ENCODE assay signal across 21 cellular contexts in the genomic region with DNA sequence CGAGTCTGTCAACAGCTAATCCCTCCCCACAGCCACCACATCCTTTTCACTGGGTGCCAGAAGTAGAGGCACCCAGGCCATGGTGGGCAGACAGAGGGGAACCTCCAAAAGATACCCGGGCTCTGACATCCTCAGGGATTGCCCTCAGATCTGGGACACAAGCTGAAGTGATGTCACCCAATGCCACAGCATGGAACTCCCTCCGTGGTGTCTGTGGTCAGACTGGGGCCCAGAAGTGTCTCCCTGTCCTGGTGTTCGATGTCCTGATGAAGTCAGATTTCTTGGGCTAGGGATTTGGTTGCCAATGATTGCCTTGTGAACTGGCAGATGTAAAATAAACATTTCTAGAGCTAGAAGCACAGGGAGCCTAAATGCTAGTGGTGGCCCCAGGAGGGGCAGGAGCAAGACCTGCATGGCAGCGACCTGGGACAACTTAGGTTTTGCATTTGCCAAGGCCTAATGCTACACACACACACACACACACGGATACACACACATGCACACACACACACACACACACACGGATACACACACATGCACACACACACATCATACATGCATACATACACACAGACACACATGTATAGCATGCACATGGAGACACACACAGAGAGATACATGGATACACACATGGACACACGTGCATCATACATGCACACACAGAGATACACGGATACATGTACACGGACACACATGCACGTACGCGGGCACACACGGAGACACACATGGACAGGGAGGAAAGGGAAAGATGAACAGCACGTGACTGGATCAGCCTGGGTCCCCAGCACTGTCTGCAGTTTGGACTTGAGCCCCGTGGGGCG.
DNase-seq lines count a peak whose midpoint lies in the region; ATAC-seq, FAIRE-seq and TF ChIP-seq lines count a peak whose summit lies in the region.
"Had no signal": no experiment of that assay in that cellular context is flagged by ENCODE, and none has a peak within 500 bp of the region (broad histone marks: within the 10 kb centered on the region; RNA-seq: fewer than 3 reads in every experiment).

No MANE protein-coding gene starts in this region.

- H3K56ac ChIP-seq in H9 (ENCODE audit: insufficient read length, low read depth, low read length): no peak overlapping the region

- H3K4me3 Mint-ChIP-seq in H9: no peak overlapping the region
- H3K4me3 Mint-ChIP-seq: CD4-positive, CD25-positive, alpha-beta regulatory T cell had no signal

- no peaks in the 10 kb centered on the region for H3K36me3 Mint-ChIP-seq in H9 (ENCODE audit: insufficient read depth in 1 of 3, low read depth in 3 of 3)
- H3K36me3 Mint-ChIP-seq: CD4-positive, CD25-positive, alpha-beta regulatory T cell had no signal

- H2AFZ ChIP-seq in H9 (ENCODE audit: low read length) (no peak overlapping the region), osteoblast (ENCODE audit: low read length) (peak overlapping the region; percentile 47)

- no peaks in the 10 kb centered on the region for H3K79me1 ChIP-seq in H9 (ENCODE audit: insufficient read depth, low read depth, low read length, poor library complexity, severe bottlenecking)

- no peak overlapping the region for H4K8ac ChIP-seq in H9 (replicated peaks; ENCODE audit: insufficient read length, low read depth, low read length)

- no peak for FAIRE-seq in RCC 7860 (lab: Jason Lieb, UNC)
- FAIRE-seq: GM12892, H54 had no signal

- H3K18ac ChIP-seq in H9 (ENCODE audit: insufficient read length, low read depth, low read length): peak overlapping the region; percentile 2

- no peak overlapping the region for H2BK5ac ChIP-seq in H9 (ENCODE audit: insufficient read length, low read length)

- no peak overlapping the region for H2BK12ac ChIP-seq in H9 (ENCODE audit: insufficient read length, low read depth, low read length)

- no peak overlapping the region for H4K5ac ChIP-seq in H9 (ENCODE audit: insufficient read length, low read depth, low read length)

- no peak for ATAC-seq in GM18867 (IDR thresholded peaks at IDR 0.05; ENCODE audit: unreplicated experiment)
- ATAC-seq: PC-3 had no signal

- H3K9me3 ChIP-seq in H9 (ENCODE audit: control insufficient read depth, low read depth, low read length): no peaks in the 10 kb centered on the region
- H3K9me3 ChIP-seq in osteoblast (ENCODE audit: low read depth, low read length): peaks cover 3% of the 10 kb centered on the region
- H3K9me3 ChIP-seq in WERI-Rb-1 (ENCODE audit: severe bottlenecking): peaks cover 2% of the 10 kb centered on the region

- H3K4me1 ChIP-seq in H9 (ENCODE audit: insufficient read depth, low read length) (peaks cover 1% of the 10 kb centered on the region; the same call in 1 of the 2 replicates), osteoblast (ENCODE audit: insufficient read depth, low read length) (peaks cover 4% of the 10 kb centered on the region)

- H3K27me3 Mint-ChIP-seq in H9 (ENCODE audit: low read depth): peaks cover 5% of the 10 kb centered on the region; the same call in 1 of the 2 replicates
- H3K27me3 Mint-ChIP-seq: CD4-positive, CD25-positive, alpha-beta regulatory T cell had no signal

- no peak overlapping the region for H2BK20ac ChIP-seq in H9 (ENCODE audit: low read depth, low read length, poor library complexity, severe bottlenecking)

- H3K9ac ChIP-seq in H9 (ENCODE audit: extremely low read depth, insufficient read length, low read length): no peak overlapping the region

- H3K79me2 ChIP-seq in H9 (ENCODE audit: insufficient read depth, low read length) (no peaks in the 10 kb centered on the region), osteoblast (ENCODE audit: insufficient read depth, low read length) (no peaks in the 10 kb centered on the region)

- H3K4me3 ChIP-seq in osteoblast (ENCODE audit: insufficient read depth, low read length) (no peak overlapping the region), WERI-Rb-1 (ENCODE audit: low read depth, low read length) (no peak overlapping the region)
- H3K4me3 ChIP-seq: MG63 had no signal

- H2AK5ac ChIP-seq in H9 (ENCODE audit: insufficient read length, low read length): no peak overlapping the region

- no peak overlapping the region for H4K91ac ChIP-seq in H9 (ENCODE audit: insufficient read length, low read depth, low read length)

- DNase-seq in H9 (no peak), RCC 7860 (ENCODE audit: low spot score) (peak; percentile 37), fibroblast of gingiva (ENCODE audit: low read depth) (peak; percentile 39), osteoblast (ENCODE audit: insufficient read length, low spot score, missing footprints) (peak; percentile 83), WERI-Rb-1 (no peak), NCI-H2081 treated with DMSO at 0.1 percent for 48 hours (lab: John Stamatoyannopoulos, UW) (no peak)
- DNase-seq in stimulated activated CD4-positive, alpha-beta T cell treated with anti-CD3 and anti-CD28 coated beads, Interleukin-4, amount 100 ng/mL, for 24 hours: no peak
- DNase-seq: ACHN; Calu3; CD4-positive, CD25-positive, alpha-beta regulatory T cell; DMS79; GDM1; KG1; MG63; NCI-H1092 treated with DMSO at 0.1 percent for 48 hours; NCI-H1694; PC-3; Right ventricle myocardium superior had no signal

- TF ChIP-seq CTCF in H9 (conservative IDR thresholded peaks at IDR 0.05): no peak
- no peak for TF ChIP-seq CTCF in osteoblast (IDR thresholded peaks at IDR 0.05; ENCODE audit: extremely low read depth, low read depth, low read length)
- no peak for TF ChIP-seq CTCF in WERI-Rb-1 (IDR thresholded peaks at IDR 0.05; ENCODE audit: low read depth, low read length)

- H3K9me3 Mint-ChIP-seq in H9: peaks cover 0 to 4% of the 10 kb centered on the region in 2 experiments; a peak in 1 of 5 replicates

- H2BK120ac ChIP-seq in H9 (ENCODE audit: low read depth, low read length, poor library complexity, severe bottlenecking): no peak overlapping the region

- H3K36me3 ChIP-seq in osteoblast (ENCODE audit: insufficient read depth, low read length) (no peaks in the 10 kb centered on the region), WERI-Rb-1 (no peaks in the 10 kb centered on the region)
- H3K36me3 ChIP-seq: MG63 had no signal

- WGBS in H9 (ENCODE audit: extremely low coverage, insufficient read length, low lambda C conversion rate): no CpG with 5 or more reads among the region's 17 CpGs

- H3K23ac ChIP-seq in H9 (ENCODE audit: insufficient read length, low read depth, low read length): no peak overlapping the region

- H3K27ac ChIP-seq in H9 (ENCODE audit: insufficient read length, low read depth, low read length) (no peak overlapping the region), osteoblast (ENCODE audit: low read depth, low read length) (no peak overlapping the region), WERI-Rb-1 (no peak overlapping the region)

- H3K14ac ChIP-seq in H9 (ENCODE audit: insufficient read depth, low read length): no peak overlapping the region; the same call in 1 of the 2 replicates

- H3K27me3 ChIP-seq in H9 (ENCODE audit: insufficient read depth, low read length): no peaks in the 10 kb centered on the region
- H3K27me3 ChIP-seq in osteoblast (ENCODE audit: insufficient read depth, low read length): no peaks in the 10 kb centered on the region
- peaks cover 92% of the 10 kb centered on the region for H3K27me3 ChIP-seq in WERI-Rb-1 (ENCODE audit: insufficient read depth, low read depth, severe bottlenecking)
- H3K27me3 ChIP-seq: MG63 had no signal

- peak overlapping the region in 1 of 3 experiments; percentile 82; a peak in 2 of 7 replicates for H3K27ac Mint-ChIP-seq in H9
- H3K27ac Mint-ChIP-seq: CD4-positive, CD25-positive, alpha-beta regulatory T cell had no signal

- H3K4me1 Mint-ChIP-seq in H9: peaks cover 39 to 44% of the 10 kb centered on the region in 2 experiments

- H3K4ac ChIP-seq in H9 (ENCODE audit: low read depth, low read length): no peak overlapping the region

- no peak overlapping the region for H3K4me2 ChIP-seq in H9 (ENCODE audit: insufficient read depth, insufficient read length, low read length)
- H3K4me2 ChIP-seq in osteoblast (ENCODE audit: insufficient read depth, low read length): no peak overlapping the region

- H3K23me2 ChIP-seq in H9 (ENCODE audit: insufficient read length, low read depth, low read length, poor library complexity, severe bottlenecking): no peaks in the 10 kb centered on the region

- no peaks in the 10 kb centered on the region for H4K20me1 ChIP-seq in H9 (ENCODE audit: control insufficient read depth, insufficient read depth, insufficient read length)
- no peaks in the 10 kb centered on the region for H4K20me1 ChIP-seq in osteoblast (ENCODE audit: insufficient read depth, low read length)

- H3T11ph ChIP-seq in H9 (ENCODE audit: low read length): no peak overlapping the region

- H2BK15ac ChIP-seq in H9 (ENCODE audit: low read depth, low read length): no peak overlapping the region

Comparison
In these comparisons a context has a peak if more than half of its experiments do, and no peak if none do; other contexts are left out.
1. DNase-seq: peak in RCC 7860 (single experiment), fibroblast of gingiva (single experiment) and osteoblast (single experiment); none in H9 (single experiment), WERI-Rb-1 (single experiment), stimulated activated CD4-positive, alpha-beta T cell treated with anti-CD3 and anti-CD28 coated beads, Interleukin-4, amount 100 ng/mL, for 24 hours (single experiment) and NCI-H2081 treated with DMSO at 0.1 percent for 48 hours (single experiment).